19 cellular contexts compared by ENCODE assay signal in genomic region chr13:51006067-51006800, GRCh38.
DNase-seq lines count a peak whose midpoint lies in the region; ATAC-seq and TF ChIP-seq lines count a peak whose summit lies in the region.
"Had no signal": no experiment of that assay in that cellular context is flagged by ENCODE, and none has a peak within 500 bp of the region (broad histone marks: within the 10 kb centered on the region; RNA-seq: fewer than 3 reads in every experiment).

No MANE protein-coding gene starts in this region.

- DNase-seq in adipocyte (ENCODE audit: low read depth) = peak; percentile 57
- peak; percentile 38 to 68 for DNase-seq in foreskin fibroblast
- DNase-seq in occipital lobe (lab: John Stamatoyannopoulos, UW) = peak; percentile 10
- no peak for DNase-seq in aorta
- no peak for DNase-seq in NCI-H1694 treated with DMSO at 0.1 percent for 48 hours (lab: John Stamatoyannopoulos, UW)
- DNase-seq in activated CD8-positive, alpha-beta memory T cell treated with anti-CD3 and anti-CD28 coated beads for 24 hours = no peak
- no peak for DNase-seq in 8988T
- DNase-seq: activated CD4-positive, CD25-positive, alpha-beta regulatory T cell; activated naive CD8-positive, alpha-beta T cell treated with anti-CD3 and anti-CD28 coated beads, Interleukin-2, amount 50 U/mL, for 24 hours; CD4-positive, alpha-beta memory T cell; KG1; NCI-H1092 treated with DMSO at 0.1 percent for 48 hours; NCI-H2107; NCI-H69; retina; SJCRH30; stimulated activated CD4-positive, alpha-beta T cell treated with anti-CD3 and anti-CD28 coated beads, Interleukin-2, amount 100 ng/mL, for 24 hours; substantia nigra had no signal

- peak overlapping the region; percentile 80 to 91 for H3K27ac ChIP-seq in aorta (ENCODE audit: low read depth in 1 of 2, low read length in 2 of 2)
- H3K27ac ChIP-seq: SJCRH30 had no signal

- H3K4me3 ChIP-seq in adipocyte (ENCODE audit: low read length) = peak overlapping the region; percentile 66
- no peak overlapping the region for H3K4me3 ChIP-seq in foreskin fibroblast (ENCODE audit: low read depth in 1 of 2, low read length in 2 of 2)
- H3K4me3 ChIP-seq in aorta (ENCODE audit: low read length in 2 of 2) = no peak overlapping the region
- H3K4me3 ChIP-seq: HAP-1, SJCRH30 had no signal

- H3K9me3 ChIP-seq in adipocyte (ENCODE audit: control insufficient read depth, low read length) (no peaks in the 10 kb centered on the region), aorta (ENCODE audit: control insufficient read depth, low read length) (no peaks in the 10 kb centered on the region)
- H3K9me3 ChIP-seq: HAP-1, SJCRH30 had no signal

- H3K27me3 ChIP-seq in adipocyte (replicated peaks; ENCODE audit: control insufficient read depth, insufficient read depth, low read length) = no peaks in the 10 kb centered on the region
- no peaks in the 10 kb centered on the region for H3K27me3 ChIP-seq in aorta (ENCODE audit: control insufficient read depth in 1 of 2, insufficient read depth in 2 of 2, low read length in 1 of 2)

- H3K36me3 ChIP-seq in adipocyte (ENCODE audit: control insufficient read depth, insufficient read depth, low read length, severe bottlenecking) (no peaks in the 10 kb centered on the region), aorta (ENCODE audit: control insufficient read depth in 1 of 2, insufficient read depth in 2 of 2, low read length in 1 of 2) (no peaks in the 10 kb centered on the region)
- H3K36me3 ChIP-seq: HAP-1, SJCRH30 had no signal

- 12 to 13% methylated on average over 6 of the region's 6 CpGs for WGBS in aorta, 2 donors

- TF ChIP-seq CTCF in foreskin fibroblast (IDR thresholded peaks at IDR 0.05; ENCODE audit: low read depth, low read length) = no peak

- intact Hi-C loops in aorta (cut with DNase I) = no loop called here

- peaks cover 36% of the 10 kb centered on the region for H3K4me1 ChIP-seq in adipocyte (ENCODE audit: control insufficient read depth, insufficient read depth, low read length)
- peaks cover 0 to 5% of the 10 kb centered on the region in 2 donors for H3K4me1 ChIP-seq in aorta (ENCODE audit: control insufficient read depth in 1 of 2, insufficient read depth in 2 of 2, low read length in 2 of 2)
- H3K4me1 ChIP-seq: HAP-1, SJCRH30 had no signal

- H3K9ac ChIP-seq in adipocyte (ENCODE audit: low read length) = peak overlapping the region; percentile 77

- ATAC-seq in aorta (ENCODE audit: low FRiP score) = peak; percentile 64
- ATAC-seq: activated naive CD8-positive, alpha-beta T cell treated with anti-CD3 and anti-CD28 coated beads, Interleukin-2, amount 50 U/mL, for 24 hours had no signal

Comparison
In these comparisons a context has a peak if more than half of its experiments do, and no peak if none do; other contexts are left out.
1. DNase-seq: peak in adipocyte (single experiment), foreskin fibroblast (2 of 2) and occipital lobe (single experiment); none in aorta (0 of 2), NCI-H1694 treated with DMSO at 0.1 percent for 48 hours (single experiment), activated CD8-positive, alpha-beta memory T cell treated with anti-CD3 and anti-CD28 coated beads for 24 hours (single experiment) and 8988T (single experiment).